Comparison of ENCODE assay signal across 1 cellular context in the genomic region with DNA sequence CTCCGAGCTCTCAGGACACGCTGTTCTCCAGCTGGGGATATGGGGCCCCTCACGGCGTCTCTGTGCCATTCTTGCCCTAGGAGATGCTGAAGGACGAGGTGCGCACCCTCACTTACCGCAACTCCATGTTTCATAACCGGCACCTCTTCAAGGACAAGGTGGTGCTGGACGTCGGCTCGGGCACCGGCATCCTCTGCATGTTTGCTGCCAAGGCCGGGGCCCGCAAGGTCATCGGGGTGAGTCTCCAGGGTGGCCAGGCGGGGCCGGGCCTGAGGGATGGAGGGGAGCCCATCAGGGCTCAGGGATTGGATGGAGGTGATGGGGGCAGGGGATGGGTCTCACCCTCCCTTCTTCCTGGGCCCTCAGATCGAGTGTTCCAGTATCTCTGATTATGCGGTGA.
A peak's percentile ranks its signal among the peaks of the same experiment; 100 is the strongest.
TF ChIP-seq lines count a peak whose summit lies in the region.

No MANE protein-coding gene starts in this region.

TF ChIP-seq in K562, 482 proteins besides CTCF, POLR2A, EP300 and RAD21:
- no peak for TF ChIP-seq ZNF584 (CRISPR knock-in tag; IDR thresholded peaks at IDR 0.05; ENCODE audit: low read depth)
- TF ChIP-seq, protein P1, sequence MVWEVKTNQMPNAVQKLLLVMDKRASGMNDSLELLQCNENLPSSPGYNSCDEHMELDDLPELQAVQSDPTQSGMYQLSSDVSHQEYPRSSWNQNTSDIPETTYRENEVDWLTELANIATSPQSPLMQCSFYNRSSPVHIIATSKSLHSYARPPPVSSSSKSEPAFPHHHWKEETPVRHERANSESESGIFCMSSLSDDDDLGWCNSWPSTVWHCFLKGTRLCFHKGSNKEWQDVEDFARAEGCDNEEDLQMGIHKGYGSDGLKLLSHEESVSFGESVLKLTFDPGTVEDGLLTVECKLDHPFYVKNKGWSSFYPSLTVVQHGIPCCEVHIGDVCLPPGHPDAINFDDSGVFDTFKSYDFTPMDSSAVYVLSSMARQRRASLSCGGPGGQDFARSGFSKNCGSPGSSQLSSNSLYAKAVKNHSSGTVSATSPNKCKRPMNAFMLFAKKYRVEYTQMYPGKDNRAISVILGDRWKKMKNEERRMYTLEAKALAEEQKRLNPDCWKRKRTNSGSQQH (CRISPR knock-in tag; IDR thresholded peaks at IDR 0.05), result no peak
- no peak for TF ChIP-seq POLR2B (IDR thresholded peaks at IDR 0.05; ENCODE audit: low read depth, partially characterized antibody)
- peak; percentile 60; the same call in 1 of the 2 replicates for TF ChIP-seq POLR2G (IDR thresholded peaks at IDR 0.05; ENCODE audit: low read depth, low read length)
- TF ChIP-seq RBFOX2 (IDR thresholded peaks at IDR 0.05; ENCODE audit: low read depth, low read length), result peak; percentile 62
- TF ChIP-seq ZNF311 (CRISPR knock-in tag; IDR thresholded peaks at IDR 0.05), result no peak
- no peak for TF ChIP-seq BCL6 (CRISPR knock-in tag; IDR thresholded peaks at IDR 0.05)
- TF ChIP-seq ZNF217 (CRISPR knock-in tag; IDR thresholded peaks at IDR 0.05), result no peak
- TF ChIP-seq ZNF77 (CRISPR knock-in tag; IDR thresholded peaks at IDR 0.05), result no peak
TF ChIP-seq in K562: peak in this region for 2.
